In genomic region chr2:8144131-8144631, GRCh38 we compare ENCODE assay signal across 1 cellular context.
TF ChIP-seq lines count a peak whose summit lies in the region.

No MANE protein-coding gene starts in this region.

TF ChIP-seq in HepG2, 621 proteins besides CTCF, POLR2A, EP300 and RAD21 (continued from another document and continues in another):
- no peak for TF ChIP-seq DMTF1 (CRISPR knock-in tag; IDR thresholded peaks at IDR 0.05)
- no peak for TF ChIP-seq PHF20 (CRISPR knock-in tag; IDR thresholded peaks at IDR 0.05)
- no peak for TF ChIP-seq UBTF (CRISPR knock-in tag; IDR thresholded peaks at IDR 0.05)
- TF ChIP-seq ZNF574 (CRISPR knock-in tag; IDR thresholded peaks at IDR 0.05), result no peak
- peak; percentile 11; the same call in 1 of the 2 replicates for TF ChIP-seq ARID5B (CRISPR knock-in tag; IDR thresholded peaks at IDR 0.05)
- TF ChIP-seq ZFP91 (CRISPR knock-in tag; IDR thresholded peaks at IDR 0.05; ENCODE audit: borderline replicate concordance), result no peak
- TF ChIP-seq ONECUT2 (CRISPR knock-in tag; IDR thresholded peaks at IDR 0.05), result no peak
- peak; percentile 25; the same call in 1 of the 2 replicates for TF ChIP-seq AHDC1 (CRISPR knock-in tag; IDR thresholded peaks at IDR 0.05; ENCODE audit: borderline replicate concordance)
- no peak for TF ChIP-seq FOXK1 (CRISPR knock-in tag; IDR thresholded peaks at IDR 0.05; ENCODE audit: borderline replicate concordance, low read depth)
- no peak for TF ChIP-seq ATF3 (CRISPR knock-in tag; IDR thresholded peaks at IDR 0.05)
- TF ChIP-seq ZC3H4 (CRISPR knock-in tag; IDR thresholded peaks at IDR 0.05; ENCODE audit: borderline replicate concordance), result no peak
- no peak for TF ChIP-seq SMYD3 (CRISPR knock-in tag; IDR thresholded peaks at IDR 0.05)
- no peak for TF ChIP-seq ZNF275 (CRISPR knock-in tag; IDR thresholded peaks at IDR 0.05; ENCODE audit: borderline replicate concordance)
- no peak for TF ChIP-seq SRSF9 (IDR thresholded peaks at IDR 0.05; ENCODE audit: borderline replicate concordance, insufficient read depth, low read depth, low read length, poor library complexity, severe bottlenecking)
- TF ChIP-seq ATF1 (CRISPR knock-in tag; IDR thresholded peaks at IDR 0.05), result no peak
- TF ChIP-seq ISL2 (CRISPR knock-in tag; IDR thresholded peaks at IDR 0.05), result 0 out of 2 replicates have a peak, but pooled peaks have one; percentile 48
- no peak for TF ChIP-seq HNRNPH1 (optimal IDR thresholded peaks at IDR 0.05; ENCODE audit: low read depth, low read length)
- TF ChIP-seq ZNF569 (CRISPR knock-in tag; IDR thresholded peaks at IDR 0.05; ENCODE audit: borderline replicate concordance), result no peak
- no peak for TF ChIP-seq PHB2 (IDR thresholded peaks at IDR 0.05; ENCODE audit: partially characterized antibody)
- no peak for TF ChIP-seq SNAPC4 (CRISPR knock-in tag; IDR thresholded peaks at IDR 0.05)
- no peak for TF ChIP-seq TFAP4 (IDR thresholded peaks at IDR 0.05; ENCODE audit: borderline replicate concordance, low read depth)
- TF ChIP-seq SALL1 (CRISPR knock-in tag; IDR thresholded peaks at IDR 0.05), result peak; percentile 36; the same call in 1 of the 2 replicates
